ENCODE assay signal across 20 cellular contexts in genomic region chr3:15585111-15585844, GRCh38.
"Had no signal": no experiment of that assay in that cellular context is flagged by ENCODE, and none has a peak within 500 bp of the region (broad histone marks: within the 10 kb centered on the region; RNA-seq: fewer than 3 reads in every experiment).

No MANE protein-coding gene starts in this region.

- H3K4me1 ChIP-seq: esophagus muscularis mucosa, prostate gland, uterus had no signal

- H3K9me3 Mint-ChIP-seq: activated B cell treated with CpG ODN at 0.5 μM for 24 hours; activated CD4-positive, alpha-beta T cell treated with anti-CD3 and anti-CD28 coated beads, Interleukin-2, amount 10 ng/mL, durations not matched to agents 7 days and 5 days; activated naive CD4-positive, alpha-beta T cell treated with anti-CD3 and anti-CD28 coated beads, Interleukin-2, amount 10 ng/mL, durations not matched to agents 7 days and 5 days; activated T-helper 17 cell treated with anti-CD3 and anti-CD28 coated beads, Interleukin-2, amount 50 U/mL, for 72 hours; naive thymus-derived CD4-positive, alpha-beta T cell had no signal

- H3K36me3 ChIP-seq: prostate gland, uterus had no signal

- H3K27me3 Mint-ChIP-seq: activated B cell treated with CpG ODN at 0.5 μM for 24 hours; activated CD4-positive, alpha-beta T cell treated with anti-CD3 and anti-CD28 coated beads, Interleukin-2, amount 10 ng/mL, durations not matched to agents 7 days and 5 days; activated naive CD4-positive, alpha-beta T cell treated with anti-CD3 and anti-CD28 coated beads, Interleukin-2, amount 10 ng/mL, durations not matched to agents 7 days and 5 days; activated T-helper 17 cell treated with anti-CD3 and anti-CD28 coated beads, Interleukin-2, amount 50 U/mL, for 72 hours; naive thymus-derived CD4-positive, alpha-beta T cell; T-helper 17 cell had no signal

- H3K27me3 ChIP-seq: adrenal gland, dorsolateral prefrontal cortex, esophagus muscularis mucosa, hepatocyte, neutrophil, uterus had no signal

- H3K4me2 ChIP-seq: hepatocyte had no signal

- H3K27ac Mint-ChIP-seq: activated B cell treated with CpG ODN at 0.5 μM for 24 hours; activated CD4-positive, alpha-beta T cell treated with anti-CD3 and anti-CD28 coated beads, Interleukin-2, amount 10 ng/mL, durations not matched to agents 7 days and 5 days; activated naive CD4-positive, alpha-beta T cell treated with anti-CD3 and anti-CD28 coated beads, Interleukin-2, amount 10 ng/mL, durations not matched to agents 7 days and 5 days; activated T-helper 17 cell treated with anti-CD3 and anti-CD28 coated beads, Interleukin-2, amount 50 U/mL, for 72 hours; naive thymus-derived CD4-positive, alpha-beta T cell; T-helper 17 cell had no signal

- H3K79me2 ChIP-seq: hepatocyte had no signal

- H3K4me3 Mint-ChIP-seq: activated B cell treated with CpG ODN at 0.5 μM for 24 hours; activated CD4-positive, alpha-beta T cell treated with anti-CD3 and anti-CD28 coated beads, Interleukin-2, amount 10 ng/mL, durations not matched to agents 7 days and 5 days; activated naive CD4-positive, alpha-beta T cell treated with anti-CD3 and anti-CD28 coated beads, Interleukin-2, amount 10 ng/mL, durations not matched to agents 7 days and 5 days; activated T-helper 17 cell treated with anti-CD3 and anti-CD28 coated beads, Interleukin-2, amount 50 U/mL, for 72 hours; naive thymus-derived CD4-positive, alpha-beta T cell; T-helper 17 cell had no signal

- H3K4me3 ChIP-seq: adrenal gland, dorsolateral prefrontal cortex, esophagus muscularis mucosa, hepatocyte, lung, prostate gland, thoracic aorta, uterus had no signal

- DNase-seq: activated B cell treated with CpG ODN at 0.5 μM for 24 hours; activated CD4-positive, alpha-beta T cell treated with anti-CD3 and anti-CD28 coated beads, Interleukin-2, amount 10 ng/mL, durations not matched to agents 7 days and 5 days; activated CD8-positive, alpha-beta memory T cell treated with anti-CD3 and anti-CD28 coated beads for 24 hours; activated naive CD4-positive, alpha-beta T cell treated with anti-CD3 and anti-CD28 coated beads, Interleukin-2, amount 10 ng/mL, durations not matched to agents 7 days and 5 days; cerebellar nuclear complex; naive thymus-derived CD4-positive, alpha-beta T cell; stimulated activated CD4-positive, alpha-beta T cell treated with anti-CD3 and anti-CD28 coated beads, Interleukin-12 subunit alpha, Interleukin-12 subunit beta, amount 100 ng/mL, for 4 hours; stimulated activated naive CD4-positive, alpha-beta T cell treated with Interleukin-2 at 50 U/mL for 16 hours; T-helper 17 cell; uterus had no signal

- ATAC-seq: activated T-helper 17 cell treated with anti-CD3 and anti-CD28 coated beads, Interleukin-2, amount 50 U/mL, for 72 hours; naive thymus-derived CD4-positive, alpha-beta T cell; sciatic nerve; T-helper 17 cell had no signal

- H2AFZ ChIP-seq: hepatocyte had no signal

- H3K9me3 ChIP-seq: adrenal gland, esophagus muscularis mucosa, neutrophil, prostate gland, thoracic aorta, uterus had no signal

- H3K27ac ChIP-seq: esophagus muscularis mucosa, hepatocyte, neutrophil, prostate gland, thoracic aorta, uterus had no signal

- H3K4me1 Mint-ChIP-seq: activated B cell treated with CpG ODN at 0.5 μM for 24 hours; activated CD4-positive, alpha-beta T cell treated with anti-CD3 and anti-CD28 coated beads, Interleukin-2, amount 10 ng/mL, durations not matched to agents 7 days and 5 days; activated naive CD4-positive, alpha-beta T cell treated with anti-CD3 and anti-CD28 coated beads, Interleukin-2, amount 10 ng/mL, durations not matched to agents 7 days and 5 days; activated T-helper 17 cell treated with anti-CD3 and anti-CD28 coated beads, Interleukin-2, amount 50 U/mL, for 72 hours had no signal
